Comparison of ENCODE assay signal across 34 cellular contexts in the genomic region with DNA sequence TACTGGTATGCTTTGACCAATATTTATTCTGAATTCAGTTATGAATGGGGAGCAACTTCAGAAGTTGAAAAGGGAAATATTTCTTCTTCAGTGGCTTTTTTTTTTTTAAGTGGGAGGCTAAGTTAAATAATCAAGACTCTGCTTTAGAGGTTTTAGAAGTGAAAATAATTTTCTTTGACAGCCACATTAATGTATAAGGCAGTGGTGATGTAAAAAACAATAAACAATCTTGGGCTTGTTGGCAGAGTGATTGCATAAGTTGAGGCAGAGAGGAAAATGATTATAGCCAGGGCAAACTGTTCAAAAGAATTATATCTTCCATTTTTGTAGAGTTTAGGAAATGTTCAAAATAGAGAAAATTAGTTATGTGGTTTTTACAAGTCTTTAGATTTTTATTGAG. TPM values are rescaled to one million over a fixed set of nuclear protein-coding genes. Genes with fewer than 3 reads are reported as not detected.
"Had no signal": no experiment of that assay in that cellular context is flagged by ENCODE, and none has a peak within 500 bp of the region (broad histone marks: within the 10 kb centered on the region; RNA-seq: fewer than 3 reads in every experiment).

No MANE protein-coding gene starts in this region.

- DNase-seq: activated CD4-positive, alpha-beta memory T cell treated with anti-CD3 and anti-CD28 coated beads for 36 hours; activated CD4-positive, alpha-beta T cell treated with anti-CD3 and anti-CD28 coated beads for 36 hours; activated CD4-positive, alpha-beta T cell treated with anti-CD3 and anti-CD28 coated beads, Interleukin-2, amount 10 ng/mL, durations not matched to agents 24 days and 14 days; activated CD4-positive, CD25-positive, alpha-beta regulatory T cell; activated CD4-positive, CD25-positive, alpha-beta regulatory T cell treated with anti-CD3 and anti-CD28 coated beads, Interleukin-2, amount 50 U/mL, for 72 hours; activated CD8-positive, alpha-beta memory T cell treated with anti-CD3 and anti-CD28 coated beads, Interleukin-2, amount 10 ng/mL, durations not matched to agents 7 days and 5 days; activated CD8-positive, alpha-beta memory T cell treated with anti-CD3 and anti-CD28 coated beads, Interleukin-2, amount 50 U/mL, for 4 hours; activated CD8-positive, alpha-beta T cell treated with anti-CD3 and anti-CD28 coated beads, Interleukin-2, amount 10 ng/mL, durations not matched to agents 7 days and 5 days; activated effector memory CD4-positive, alpha-beta T cell treated with anti-CD3 and anti-CD28 coated beads, Interleukin-2, amount 50 U/mL, for 16 hours; activated naive CD4-positive, alpha-beta T cell treated with anti-CD3 and anti-CD28 coated beads for 36 hours; activated naive CD8-positive, alpha-beta T cell treated with anti-CD3 and anti-CD28 coated beads for 36 hours; activated naive CD8-positive, alpha-beta T cell treated with anti-CD3 and anti-CD28 coated beads, Interleukin-2, amount 50 U/mL, for 24 hours; activated T-cell treated with anti-CD3 and anti-CD28 coated beads, Interleukin-2, amount 50 U/mL, for 1 hour; activated T-cell treated with anti-CD3 and anti-CD28 coated beads, Interleukin-2, amount 50 U/mL, for 48 hours; body of pancreas; caudate nucleus; cortex of kidney; dermis blood vessel endothelial cell; effector CD4-positive, alpha-beta T cell; effector memory CD8-positive, alpha-beta T cell; erythroblast; foreskin keratinocyte; gastrocnemius medialis; glutamatergic neuron; heart left ventricle; T-helper 2 cell had no signal

- H3K27me3 ChIP-seq: body of pancreas, foreskin keratinocyte, gastrocnemius medialis had no signal

- H3K9me3 Mint-ChIP-seq: activated CD4-positive, alpha-beta memory T cell treated with anti-CD3 and anti-CD28 coated beads for 36 hours; activated CD4-positive, alpha-beta T cell treated with anti-CD3 and anti-CD28 coated beads, Interleukin-2, amount 10 ng/mL, durations not matched to agents 24 days and 14 days; activated naive CD4-positive, alpha-beta T cell treated with anti-CD3 and anti-CD28 coated beads for 36 hours; activated naive CD4-positive, alpha-beta T cell treated with anti-CD3 and anti-CD28 coated beads, Interleukin-2, amount 50 U/mL, for 24 hours; activated naive CD8-positive, alpha-beta T cell treated with anti-CD3 and anti-CD28 coated beads for 36 hours; activated naive CD8-positive, alpha-beta T cell treated with anti-CD3 and anti-CD28 coated beads, Interleukin-2, amount 50 U/mL, for 24 hours; activated T-helper 1 cell treated with anti-CD3 and anti-CD28 coated beads, Interleukin-12 subunit alpha, Interleukin-12 subunit beta, Interleukin-2, Interleukin-4 antibody, amounts not matched to agents 30 ng/mL and 10 ng/mL and 1 ng/mL, durations not matched to agents 14 hours and 24 hours and 36 hours; activated T-helper 2 cell treated with anti-CD3 and anti-CD28 coated beads, Interferon-gamma antibody, Interleukin-2, Interleukin-4, amounts not matched to agents 10 μg/mL and 5 μg/mL and 100 μg/mL, durations not matched to agents 14 hours and 24 hours and 36 hours; effector memory CD8-positive, alpha-beta T cell had no signal

- H3K4me1 ChIP-seq: body of pancreas, esophagus muscularis mucosa, foreskin keratinocyte, gastrocnemius medialis, heart left ventricle had no signal

- H3K4me3 Mint-ChIP-seq: activated CD4-positive, alpha-beta memory T cell treated with anti-CD3 and anti-CD28 coated beads for 36 hours; activated CD4-positive, alpha-beta T cell treated with anti-CD3 and anti-CD28 coated beads for 36 hours; activated CD4-positive, alpha-beta T cell treated with anti-CD3 and anti-CD28 coated beads, Interleukin-2, amount 10 ng/mL, durations not matched to agents 24 days and 14 days; activated CD8-positive, alpha-beta memory T cell treated with anti-CD3 and anti-CD28 coated beads, Interleukin-2, amount 10 ng/mL, durations not matched to agents 7 days and 5 days; activated CD8-positive, alpha-beta T cell treated with anti-CD3 and anti-CD28 coated beads, Interleukin-2, amount 10 ng/mL, durations not matched to agents 7 days and 5 days; activated naive CD4-positive, alpha-beta T cell treated with anti-CD3 and anti-CD28 coated beads for 36 hours; activated naive CD4-positive, alpha-beta T cell treated with anti-CD3 and anti-CD28 coated beads, Interleukin-2, amount 50 U/mL, for 24 hours; activated naive CD8-positive, alpha-beta T cell treated with anti-CD3 and anti-CD28 coated beads for 36 hours; activated naive CD8-positive, alpha-beta T cell treated with anti-CD3 and anti-CD28 coated beads, Interleukin-2, amount 50 U/mL, for 24 hours; activated T-helper 1 cell treated with anti-CD3 and anti-CD28 coated beads, Interleukin-12 subunit alpha, Interleukin-12 subunit beta, Interleukin-2, Interleukin-4 antibody, amounts not matched to agents 30 ng/mL and 10 ng/mL and 1 ng/mL, durations not matched to agents 14 hours and 24 hours and 36 hours; effector memory CD8-positive, alpha-beta T cell had no signal

- H3K4me3 ChIP-seq: body of pancreas, esophagus muscularis mucosa, gastrocnemius medialis, heart left ventricle had no signal

- H3K36me3 ChIP-seq: esophagus muscularis mucosa, gastrocnemius medialis, heart left ventricle had no signal

- H3K27ac ChIP-seq: body of pancreas, esophagus muscularis mucosa, foreskin keratinocyte, gastrocnemius medialis, heart left ventricle had no signal

- H3K36me3 Mint-ChIP-seq: activated CD4-positive, alpha-beta memory T cell treated with anti-CD3 and anti-CD28 coated beads for 36 hours; activated CD8-positive, alpha-beta memory T cell treated with anti-CD3 and anti-CD28 coated beads, Interleukin-2, amount 10 ng/mL, durations not matched to agents 7 days and 5 days; activated naive CD4-positive, alpha-beta T cell treated with anti-CD3 and anti-CD28 coated beads, Interleukin-2, amount 50 U/mL, for 24 hours; activated naive CD8-positive, alpha-beta T cell treated with anti-CD3 and anti-CD28 coated beads for 36 hours had no signal

- H3K4me1 Mint-ChIP-seq: activated CD4-positive, alpha-beta T cell treated with anti-CD3 and anti-CD28 coated beads for 36 hours; activated CD4-positive, alpha-beta T cell treated with anti-CD3 and anti-CD28 coated beads, Interleukin-2, amount 10 ng/mL, durations not matched to agents 24 days and 14 days; activated CD8-positive, alpha-beta memory T cell treated with anti-CD3 and anti-CD28 coated beads, Interleukin-2, amount 10 ng/mL, durations not matched to agents 7 days and 5 days; activated naive CD4-positive, alpha-beta T cell treated with anti-CD3 and anti-CD28 coated beads, Interleukin-2, amount 50 U/mL, for 24 hours; activated naive CD8-positive, alpha-beta T cell treated with anti-CD3 and anti-CD28 coated beads for 36 hours; activated naive CD8-positive, alpha-beta T cell treated with anti-CD3 and anti-CD28 coated beads, Interleukin-2, amount 50 U/mL, for 24 hours had no signal

- FAIRE-seq: colon had no signal

- ATAC-seq: activated CD4-positive, alpha-beta T cell treated with anti-CD3 and anti-CD28 coated beads for 36 hours; activated CD8-positive, alpha-beta memory T cell treated with anti-CD3 and anti-CD28 coated beads, Interleukin-2, amount 10 ng/mL, durations not matched to agents 7 days and 5 days; activated CD8-positive, alpha-beta T cell treated with anti-CD3 and anti-CD28 coated beads, Interleukin-2, amount 10 ng/mL, durations not matched to agents 7 days and 5 days; activated naive CD8-positive, alpha-beta T cell treated with anti-CD3 and anti-CD28 coated beads, Interleukin-2, amount 50 U/mL, for 24 hours; body of pancreas; effector memory CD8-positive, alpha-beta T cell; foreskin keratinocyte; gastrocnemius medialis; heart left ventricle had no signal

- H3K9me3 ChIP-seq: body of pancreas, esophagus muscularis mucosa, gastrocnemius medialis, heart left ventricle had no signal

- H3K27ac Mint-ChIP-seq: activated CD4-positive, alpha-beta memory T cell treated with anti-CD3 and anti-CD28 coated beads for 36 hours; activated CD4-positive, alpha-beta T cell treated with anti-CD3 and anti-CD28 coated beads for 36 hours; activated CD4-positive, alpha-beta T cell treated with anti-CD3 and anti-CD28 coated beads, Interleukin-2, amount 10 ng/mL, durations not matched to agents 24 days and 14 days; activated CD8-positive, alpha-beta memory T cell treated with anti-CD3 and anti-CD28 coated beads, Interleukin-2, amount 10 ng/mL, durations not matched to agents 7 days and 5 days; activated CD8-positive, alpha-beta T cell treated with anti-CD3 and anti-CD28 coated beads, Interleukin-2, amount 10 ng/mL, durations not matched to agents 7 days and 5 days; activated naive CD4-positive, alpha-beta T cell treated with anti-CD3 and anti-CD28 coated beads for 36 hours; activated naive CD4-positive, alpha-beta T cell treated with anti-CD3 and anti-CD28 coated beads, Interleukin-2, amount 50 U/mL, for 24 hours; activated naive CD8-positive, alpha-beta T cell treated with anti-CD3 and anti-CD28 coated beads for 36 hours; activated naive CD8-positive, alpha-beta T cell treated with anti-CD3 and anti-CD28 coated beads, Interleukin-2, amount 50 U/mL, for 24 hours; activated T-helper 1 cell treated with anti-CD3 and anti-CD28 coated beads, Interleukin-12 subunit alpha, Interleukin-12 subunit beta, Interleukin-2, Interleukin-4 antibody, amounts not matched to agents 30 ng/mL and 10 ng/mL and 1 ng/mL, durations not matched to agents 14 hours and 24 hours and 36 hours; activated T-helper 2 cell treated with anti-CD3 and anti-CD28 coated beads, Interferon-gamma antibody, Interleukin-2, Interleukin-4, amounts not matched to agents 10 μg/mL and 5 μg/mL and 100 μg/mL, durations not matched to agents 14 hours and 24 hours and 36 hours; effector memory CD8-positive, alpha-beta T cell had no signal

RNA-seq across cellular contexts. Expression of gene KRT12, which starts 5.4 kb away (rescaled TPM):
- total RNA-seq: activated CD4-positive, alpha-beta memory T cell treated with anti-CD3 and anti-CD28 coated beads for 36 hours; activated CD4-positive, alpha-beta T cell treated with anti-CD3 and anti-CD28 coated beads for 36 hours; activated CD4-positive, alpha-beta T cell treated with anti-CD3 and anti-CD28 coated beads, Interleukin-2, amount 10 ng/mL, durations not matched to agents 24 days and 14 days; activated CD8-positive, alpha-beta memory T cell treated with anti-CD3 and anti-CD28 coated beads for 36 hours; activated CD8-positive, alpha-beta memory T cell treated with anti-CD3 and anti-CD28 coated beads, Interleukin-2, amount 10 ng/mL, durations not matched to agents 7 days and 5 days; activated CD8-positive, alpha-beta T cell treated with anti-CD3 and anti-CD28 coated beads, Interleukin-2, amount 10 ng/mL, durations not matched to agents 7 days and 5 days; activated naive CD4-positive, alpha-beta T cell treated with anti-CD3 and anti-CD28 coated beads for 36 hours; activated naive CD8-positive, alpha-beta T cell treated with anti-CD3 and anti-CD28 coated beads for 36 hours; activated T-helper 1 cell treated with anti-CD3 and anti-CD28 coated beads, Interleukin-12 subunit alpha, Interleukin-12 subunit beta, Interleukin-2, Interleukin-4 antibody, amounts not matched to agents 30 ng/mL and 10 ng/mL and 1 ng/mL, durations not matched to agents 14 hours and 24 hours and 36 hours; activated T-helper 2 cell treated with anti-CD3 and anti-CD28 coated beads, Interferon-gamma antibody, Interleukin-2, Interleukin-4, amounts not matched to agents 10 μg/mL and 5 μg/mL and 100 μg/mL, durations not matched to agents 14 hours and 24 hours and 36 hours; body of pancreas; chondrocyte; dermis blood vessel endothelial cell; esophagus muscularis mucosa; foreskin keratinocyte; gastrocnemius medialis; heart left ventricle; T-helper 1 cell treated with Interleukin-12 subunit alpha and Interleukin-12 subunit beta and Interleukin-4 antibody, amounts not matched to agents 30 ng/mL and 1 ng/mL, for 36 hours had no signal
- polyA plus RNA-seq: foreskin keratinocyte, heart left ventricle had no signal

RNA-seq across cellular contexts. Expression of gene KRT20, which starts 12.6 kb away (rescaled TPM):
- total RNA-seq: activated CD4-positive, alpha-beta memory T cell treated with anti-CD3 and anti-CD28 coated beads for 36 hours; activated CD4-positive, alpha-beta T cell treated with anti-CD3 and anti-CD28 coated beads for 36 hours; activated CD4-positive, alpha-beta T cell treated with anti-CD3 and anti-CD28 coated beads, Interleukin-2, amount 10 ng/mL, durations not matched to agents 24 days and 14 days; activated CD8-positive, alpha-beta memory T cell treated with anti-CD3 and anti-CD28 coated beads for 36 hours; activated CD8-positive, alpha-beta memory T cell treated with anti-CD3 and anti-CD28 coated beads, Interleukin-2, amount 10 ng/mL, durations not matched to agents 7 days and 5 days; activated CD8-positive, alpha-beta T cell treated with anti-CD3 and anti-CD28 coated beads, Interleukin-2, amount 10 ng/mL, durations not matched to agents 7 days and 5 days; activated naive CD4-positive, alpha-beta T cell treated with anti-CD3 and anti-CD28 coated beads for 36 hours; activated naive CD8-positive, alpha-beta T cell treated with anti-CD3 and anti-CD28 coated beads for 36 hours; activated T-helper 1 cell treated with anti-CD3 and anti-CD28 coated beads, Interleukin-12 subunit alpha, Interleukin-12 subunit beta, Interleukin-2, Interleukin-4 antibody, amounts not matched to agents 30 ng/mL and 10 ng/mL and 1 ng/mL, durations not matched to agents 14 hours and 24 hours and 36 hours; activated T-helper 2 cell treated with anti-CD3 and anti-CD28 coated beads, Interferon-gamma antibody, Interleukin-2, Interleukin-4, amounts not matched to agents 10 μg/mL and 5 μg/mL and 100 μg/mL, durations not matched to agents 14 hours and 24 hours and 36 hours; body of pancreas; chondrocyte; dermis blood vessel endothelial cell; foreskin keratinocyte; heart left ventricle; T-helper 1 cell treated with Interleukin-12 subunit alpha and Interleukin-12 subunit beta and Interleukin-4 antibody, amounts not matched to agents 30 ng/mL and 1 ng/mL, for 36 hours had no signal
- polyA plus RNA-seq: foreskin keratinocyte had no signal
